ENCODE assay signal across 8 cellular contexts in the genomic region with DNA sequence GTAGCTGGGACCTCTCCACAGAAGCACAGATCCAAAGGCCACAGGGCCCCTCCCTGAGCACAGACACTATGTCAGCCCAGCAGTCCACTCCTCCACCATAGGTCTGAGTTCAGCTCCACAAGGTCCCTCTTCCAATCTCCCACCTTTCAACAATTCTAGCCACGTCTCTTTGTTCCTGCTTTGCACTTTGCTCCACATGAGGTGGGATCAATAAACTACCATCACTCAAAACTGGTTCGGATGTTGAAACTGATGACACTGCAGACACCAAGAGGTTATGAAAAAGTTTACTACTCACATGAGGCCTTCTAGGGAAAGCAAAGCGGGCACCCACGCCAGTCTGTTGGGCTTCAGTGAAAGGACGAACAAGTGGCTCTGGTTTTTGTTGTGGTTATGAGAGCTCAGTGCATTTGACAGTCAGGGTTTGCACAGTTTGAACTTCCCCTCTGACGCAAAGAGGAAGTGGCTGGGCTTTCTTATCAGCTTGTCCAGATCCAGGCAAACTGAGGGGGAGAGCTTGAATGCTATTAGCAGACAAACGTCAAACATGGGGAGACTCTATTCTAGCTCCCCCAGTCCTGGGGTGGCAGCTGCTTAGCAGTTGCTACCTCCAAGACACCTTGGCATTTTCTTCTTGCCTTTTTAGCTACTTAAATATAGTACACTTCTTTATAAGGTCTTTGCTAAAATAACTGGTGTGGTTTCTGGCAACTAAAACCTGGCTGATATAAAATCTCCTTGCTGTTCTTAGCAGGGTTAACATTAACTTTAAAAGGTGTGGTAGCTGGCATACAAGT. TPM values are rescaled to one million over a fixed set of nuclear protein-coding genes. Genes with fewer than 3 reads are reported as not detected.
DNase-seq lines count a peak whose midpoint lies in the region; ATAC-seq and TF ChIP-seq lines count a peak whose summit lies in the region.

No MANE protein-coding gene starts in this region.

- TF ChIP-seq CTCF in esophagus muscularis mucosa (IDR thresholded peaks at IDR 0.05): no peak
- no peak for TF ChIP-seq CTCF in parathyroid adenoma (IDR thresholded peaks at IDR 0.05)

- H3K4me3 ChIP-seq in esophagus muscularis mucosa: peak overlapping the region in 3 of 4 donors; percentile 25 to 31 (median 29)
- no peak overlapping the region for H3K4me3 ChIP-seq in parathyroid adenoma (ENCODE audit: low read depth, low read length)
- no peak overlapping the region for H3K4me3 ChIP-seq in thymus (ENCODE audit: low read length)

- H3K4me1 ChIP-seq in esophagus muscularis mucosa (peaks cover 10 to 24% (median 19%) of the 10 kb centered on the region in 4 donors), parathyroid adenoma (no peaks in the 10 kb centered on the region), thymus (ENCODE audit: control insufficient read depth, insufficient read depth, low read length) (peaks cover 14% of the 10 kb centered on the region)

- POLR2A ChIA-PET in activated CD8-positive, alpha-beta T cell treated with anti-CD3 and anti-CD28 coated beads, Interleukin-2, amount 10 ng/mL, durations not matched to agents 7 days and 5 days (lab: Charles Lee): interaction anchor here (0.7 to 1.8 kb wide), 8 partner anchors 8 to 322 kb away, joined by 3 to 11 read pairs (median 4); a partner anchor contains a TSS

- no peak overlapping the region for H3K9ac ChIP-seq in parathyroid adenoma

- no peaks in the 10 kb centered on the region for H3K27me3 Mint-ChIP-seq in activated CD8-positive, alpha-beta T cell treated with anti-CD3 and anti-CD28 coated beads, Interleukin-2, amount 10 ng/mL, durations not matched to agents 7 days and 5 days (ENCODE audit: low read depth)

- H3K36me3 ChIP-seq in esophagus muscularis mucosa (peaks cover 0 to 18% (median 8%) of the 10 kb centered on the region in 4 donors), parathyroid adenoma (ENCODE audit: control insufficient read depth, insufficient read depth, low read length) (no peaks in the 10 kb centered on the region), thymus (ENCODE audit: control insufficient read depth, insufficient read depth) (peaks cover 7% of the 10 kb centered on the region)

- peak; percentile 96 for ATAC-seq in GM19452 (IDR thresholded peaks at IDR 0.05; ENCODE audit: unreplicated experiment)
- ATAC-seq in activated CD8-positive, alpha-beta T cell treated with anti-CD3 and anti-CD28 coated beads, Interleukin-2, amount 10 ng/mL, durations not matched to agents 7 days and 5 days: peak; percentile 91

- no peak for TF ChIP-seq POLR2A in esophagus muscularis mucosa (IDR thresholded peaks at IDR 0.05; ENCODE audit: low read depth)

- intact Hi-C loops in esophagus muscularis mucosa (cut with DNase I): no loop called here

- H3K27me3 ChIP-seq in esophagus muscularis mucosa (no peaks in the 10 kb centered on the region), parathyroid adenoma (ENCODE audit: control insufficient read depth, insufficient read depth, low read length) (no peaks in the 10 kb centered on the region), thymus (ENCODE audit: control insufficient read depth, insufficient read depth) (no peaks in the 10 kb centered on the region)

- H3K4me1 Mint-ChIP-seq in activated CD8-positive, alpha-beta T cell treated with anti-CD3 and anti-CD28 coated beads, Interleukin-2, amount 10 ng/mL, durations not matched to agents 7 days and 5 days (ENCODE audit: low read depth): peaks cover 44% of the 10 kb centered on the region

- H3K36me3 Mint-ChIP-seq in activated CD8-positive, alpha-beta T cell treated with anti-CD3 and anti-CD28 coated beads, Interleukin-2, amount 10 ng/mL, durations not matched to agents 7 days and 5 days (ENCODE audit: low read depth): peaks cover 54% of the 10 kb centered on the region

- no peak overlapping the region for H2AFZ ChIP-seq in parathyroid adenoma

- WGBS in esophagus muscularis mucosa: 43% methylated on average over 7 of the region's 7 CpGs
- WGBS in thymus: 4% methylated on average over 7 of the region's 7 CpGs

- CTCF ChIA-PET in activated CD8-positive, alpha-beta T cell treated with anti-CD3 and anti-CD28 coated beads, Interleukin-2, amount 10 ng/mL, durations not matched to agents 7 days and 5 days (lab: Charles Lee): interaction anchor here (0.6 to 1.0 kb wide), 5 partner anchors 13 to 114 kb away, joined by 3 to 4 read pairs (median 3); no protein-coding TSS in a partner anchor

- H3K9me3 Mint-ChIP-seq in activated CD8-positive, alpha-beta T cell treated with anti-CD3 and anti-CD28 coated beads, Interleukin-2, amount 10 ng/mL, durations not matched to agents 7 days and 5 days (ENCODE audit: insufficient read depth): no peaks in the 10 kb centered on the region

- peak overlapping the region; percentile 71 to 81 (median 78) for H3K27ac ChIP-seq in esophagus muscularis mucosa (replicated peaks in 1 of 4)
- peak overlapping the region; percentile 83 for H3K27ac ChIP-seq in parathyroid adenoma
- H3K27ac ChIP-seq in thymus (ENCODE audit: low read depth): peak overlapping the region; percentile 84

- DNase-seq in A172 (ENCODE audit: low spot score) (peak; percentile 6), HuH-7.5 (ENCODE audit: low spot score) (peak; percentile 56), esophagus muscularis mucosa (ENCODE audit: extremely low spot score) (peak; percentile 93), NCI-H1105 (lab: John Stamatoyannopoulos, UW) (no peak)
- peak; percentile 88 for DNase-seq in activated CD8-positive, alpha-beta T cell treated with anti-CD3 and anti-CD28 coated beads, Interleukin-2, amount 10 ng/mL, durations not matched to agents 7 days and 5 days

- peak overlapping the region; percentile 96 for H3K27ac Mint-ChIP-seq in activated CD8-positive, alpha-beta T cell treated with anti-CD3 and anti-CD28 coated beads, Interleukin-2, amount 10 ng/mL, durations not matched to agents 7 days and 5 days

- H3K4me2 ChIP-seq in parathyroid adenoma (ENCODE audit: low read length): no peak overlapping the region

- TF ChIP-seq EP300 in esophagus muscularis mucosa (IDR thresholded peaks at IDR 0.05): no peak

- H3K9me3 ChIP-seq in esophagus muscularis mucosa (no peaks in the 10 kb centered on the region), parathyroid adenoma (ENCODE audit: control insufficient read depth, low read length) (no peaks in the 10 kb centered on the region), thymus (ENCODE audit: control insufficient read depth) (no peaks in the 10 kb centered on the region)

- H3K4me3 Mint-ChIP-seq in activated CD8-positive, alpha-beta T cell treated with anti-CD3 and anti-CD28 coated beads, Interleukin-2, amount 10 ng/mL, durations not matched to agents 7 days and 5 days: peak overlapping the region; percentile 65

- no peaks in the 10 kb centered on the region for H3K79me2 ChIP-seq in parathyroid adenoma

RNA-seq across cellular contexts. Expression of a gene that starts 37.8 kb away (rescaled TPM):
- total RNA-seq in A172 (2014; rRNA removed; shearing (Covaris generic)): 4.6 and 5.4 TPM in 2 replicates
- 10 to 100 TPM; 25.6 to 26.7 TPM for total RNA-seq in activated CD8-positive, alpha-beta T cell treated with anti-CD3 and anti-CD28 coated beads, Interleukin-2, amount 10 ng/mL, durations not matched to agents 7 days and 5 days
- 10 to 100 TPM in 2 of 4 donors, 1 to 10 TPM in 2; 6.5 to 11.9 (median 10.1) TPM for total RNA-seq in esophagus muscularis mucosa
- 5.0 TPM for polyA plus RNA-seq in thymus

Comparison
In these comparisons a context has a peak if more than half of its experiments do, and no peak if none do; other contexts are left out.
1. H3K4me3 ChIP-seq: peak in esophagus muscularis mucosa (3 of 4); none in parathyroid adenoma (single experiment) and thymus (single experiment).
2. Peak in every context shown above with its lines, with median percentiles within 50 percentile points of each other: H3K27ac ChIP-seq.